In the genomic region with DNA sequence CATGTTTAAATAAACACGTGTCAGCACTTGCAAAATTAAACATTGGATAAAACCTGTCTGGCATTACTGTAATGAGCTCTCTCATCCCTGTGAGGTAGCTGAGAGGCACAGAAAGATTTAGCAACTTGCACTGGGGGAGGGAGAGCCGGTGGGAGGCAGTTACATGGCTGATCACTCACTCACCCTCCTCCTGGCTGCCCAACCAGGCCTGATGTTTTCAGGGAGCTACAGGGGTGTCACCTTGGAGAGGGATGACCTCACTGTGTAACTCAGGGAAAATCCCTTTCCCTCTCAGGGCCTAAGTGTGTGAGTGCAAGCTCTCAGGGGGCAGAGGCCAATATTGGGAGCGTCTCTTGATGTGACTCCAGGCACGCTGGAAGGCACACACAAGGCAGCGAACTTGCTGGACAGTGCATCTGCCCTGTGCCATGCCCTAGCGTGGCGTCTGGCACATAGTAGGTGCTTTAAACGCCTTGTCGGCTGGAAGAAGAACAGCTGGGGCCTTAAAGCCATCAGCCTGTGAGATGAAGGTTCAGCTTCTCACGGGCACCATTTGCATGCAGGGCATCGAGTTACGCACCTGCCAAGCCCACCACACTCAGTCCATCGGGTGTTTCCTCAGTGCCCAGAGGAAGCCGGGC, we compare ENCODE assay signal across 16 cellular contexts. TPM values are rescaled to one million over a fixed set of nuclear protein-coding genes. Genes with fewer than 3 reads are reported as not detected.
DNase-seq lines count a peak whose midpoint lies in the region; ATAC-seq lines count a peak whose summit lies in the region.
"Had no signal": no experiment of that assay in that cellular context is flagged by ENCODE, and none has a peak within 500 bp of the region (broad histone marks: within the 10 kb centered on the region; RNA-seq: fewer than 3 reads in every experiment).

No MANE protein-coding gene starts in this region.

- no peak for ATAC-seq in GM19455 (IDR thresholded peaks at IDR 0.05; ENCODE audit: unreplicated experiment)
- ATAC-seq in GM18511 (IDR thresholded peaks at IDR 0.05; ENCODE audit: unreplicated experiment): no peak
- ATAC-seq: GM23338, Panc1 had no signal

- peak; percentile 31 for DNase-seq in NCI-H82 (lab: John Stamatoyannopoulos, UW)
- no peak for DNase-seq in NCI-H82 treated with DMSO at 0.1 percent for 48 hours (lab: John Stamatoyannopoulos, UW; ENCODE audit: unreplicated experiment)
- DNase-seq in NCI-H1694 (lab: John Stamatoyannopoulos, UW): peak; percentile 37
- peak; percentile 54 for DNase-seq in epithelial cell of prostate (ENCODE audit: low read depth, low spot score)
- peak; percentile 4 for DNase-seq in renal cortical epithelial cell (ENCODE audit: low read depth)
- no peak for DNase-seq in NCI-H1105 (lab: John Stamatoyannopoulos, UW)
- DNase-seq: amniotic stem cell; CD4-positive, alpha-beta memory T cell; colonic mucosa; midbrain had no signal

- no peak overlapping the region for H3K27ac ChIP-seq in epithelial cell of prostate
- H3K27ac ChIP-seq: colonic mucosa, VCaP had no signal

RNA-seq across cellular contexts. Expression of gene ELFN1, which starts 51.1 kb away (rescaled TPM):
- total RNA-seq in renal cortical epithelial cell: 0.15 TPM in 1 of 2 replicates, not detected in the other
- total RNA-seq: activated T-helper 1 cell treated with anti-CD3 and anti-CD28 coated beads, Interleukin-12 subunit alpha, Interleukin-12 subunit beta, Interleukin-2, Interleukin-4 antibody, amounts not matched to agents 30 ng/mL and 10 ng/mL and 1 ng/mL, durations not matched to agents 14 hours and 24 hours and 36 hours had no signal

Comparison
In these comparisons a context has a peak if more than half of its experiments do, and no peak if none do; other contexts are left out.
1. DNase-seq: peak in NCI-H82 (single experiment), NCI-H1694 (single experiment), epithelial cell of prostate (single experiment) and renal cortical epithelial cell (single experiment); none in NCI-H82 treated with DMSO at 0.1 percent for 48 hours (single experiment) and NCI-H1105 (single experiment).